14 cellular contexts compared by ENCODE assay signal in genomic region chr3:140022061-140022781, GRCh38.
DNase-seq lines count a peak whose midpoint lies in the region; ATAC-seq and TF ChIP-seq lines count a peak whose summit lies in the region.
"Had no signal": no experiment of that assay in that cellular context is flagged by ENCODE, and none has a peak within 500 bp of the region (broad histone marks: within the 10 kb centered on the region; RNA-seq: fewer than 3 reads in every experiment).

No MANE protein-coding gene starts in this region.

- no peaks in the 10 kb centered on the region for H3K27me3 Mint-ChIP-seq in osteocyte (ENCODE audit: unreplicated experiment)
- no peaks in the 10 kb centered on the region for H3K27me3 Mint-ChIP-seq in activated CD8-positive, alpha-beta memory T cell treated with anti-CD3 and anti-CD28 coated beads, Interleukin-2, amount 10 ng/mL, durations not matched to agents 7 days and 5 days

- H3K27ac Mint-ChIP-seq in osteocyte (ENCODE audit: unreplicated experiment): no peak overlapping the region
- no peak overlapping the region for H3K27ac Mint-ChIP-seq in activated CD8-positive, alpha-beta memory T cell treated with anti-CD3 and anti-CD28 coated beads, Interleukin-2, amount 10 ng/mL, durations not matched to agents 7 days and 5 days
- H3K27ac Mint-ChIP-seq: WTC11 had no signal

- CTCF ChIA-PET in activated CD8-positive, alpha-beta memory T cell treated with anti-CD3 and anti-CD28 coated beads, Interleukin-2, amount 10 ng/mL, durations not matched to agents 7 days and 5 days (lab: Charles Lee): no interaction called here

- TF ChIP-seq CTCF in VCaP (conservative IDR thresholded peaks at IDR 0.05) (no peak), psoas muscle (IDR thresholded peaks at IDR 0.05) (no peak), osteocyte (IDR thresholded peaks at IDR 0.05) (no peak)

- DNase-seq in G401 (ENCODE audit: low spot score) (peak; percentile 82), head of caudate nucleus (peak in 35 of 42 donors; percentile 21 to 72 (median 46)), psoas muscle (peak; percentile 20 to 66), osteocyte (ENCODE audit: extremely low spot score, unreplicated experiment) (no peak), ACHN (no peak)
- DNase-seq in activated naive CD4-positive, alpha-beta T cell treated with Interleukin-2 at 50 U/mL for 16 hours: no peak
- DNase-seq in activated CD8-positive, alpha-beta memory T cell treated with anti-CD3 and anti-CD28 coated beads, Interleukin-2, amount 10 ng/mL, durations not matched to agents 7 days and 5 days: no peak
- DNase-seq: NCI-H2227 treated with DMSO at 0.1 percent for 48 hours; stimulated activated CD4-positive, alpha-beta T cell treated with anti-CD3 and anti-CD28 coated beads, Interleukin-1b, Interleukin-23, amount 100 ng/mL, for 48 hours had no signal

- no peaks in the 10 kb centered on the region for H3K36me3 ChIP-seq in psoas muscle (ENCODE audit: insufficient read depth in 1 of 2, low read depth in 1 of 2)
- H3K36me3 ChIP-seq: cardiac muscle cell had no signal

- H3K4me3 Mint-ChIP-seq in osteocyte (ENCODE audit: unreplicated experiment): no peak overlapping the region
- no peak overlapping the region for H3K4me3 Mint-ChIP-seq in activated CD8-positive, alpha-beta memory T cell treated with anti-CD3 and anti-CD28 coated beads, Interleukin-2, amount 10 ng/mL, durations not matched to agents 7 days and 5 days
- H3K4me3 Mint-ChIP-seq: WTC11 had no signal

- peaks cover 17% of the 10 kb centered on the region for H3K4me1 Mint-ChIP-seq in osteocyte (ENCODE audit: unreplicated experiment)
- H3K4me1 Mint-ChIP-seq in activated CD8-positive, alpha-beta memory T cell treated with anti-CD3 and anti-CD28 coated beads, Interleukin-2, amount 10 ng/mL, durations not matched to agents 7 days and 5 days: no peaks in the 10 kb centered on the region
- H3K4me1 Mint-ChIP-seq: WTC11 had no signal

- peaks cover 9% of the 10 kb centered on the region for H3K4me1 ChIP-seq in psoas muscle

- H3K9me3 ChIP-seq in psoas muscle: no peaks in the 10 kb centered on the region

- no peaks in the 10 kb centered on the region for H3K9me3 Mint-ChIP-seq in osteocyte (ENCODE audit: unreplicated experiment)
- no peaks in the 10 kb centered on the region for H3K9me3 Mint-ChIP-seq in activated CD8-positive, alpha-beta memory T cell treated with anti-CD3 and anti-CD28 coated beads, Interleukin-2, amount 10 ng/mL, durations not matched to agents 7 days and 5 days (ENCODE audit: low read depth)
- H3K9me3 Mint-ChIP-seq: WTC11 had no signal

- H3K27ac ChIP-seq in VCaP (peak overlapping the region; percentile 23; the same call in 1 of the 2 replicates), psoas muscle (no peak overlapping the region)
- H3K27ac ChIP-seq: C4-2B, cardiac muscle cell had no signal

- 20 to 45% (median 41%) methylated on average over 5 of the region's 5 CpGs for whole genome bisulfite sequencing in psoas muscle, 3 donors

- peaks cover 4% of the 10 kb centered on the region for H3K36me3 Mint-ChIP-seq in osteocyte (ENCODE audit: unreplicated experiment)
- H3K36me3 Mint-ChIP-seq in activated CD8-positive, alpha-beta memory T cell treated with anti-CD3 and anti-CD28 coated beads, Interleukin-2, amount 10 ng/mL, durations not matched to agents 7 days and 5 days: no peaks in the 10 kb centered on the region
- H3K36me3 Mint-ChIP-seq: WTC11 had no signal

- peak; percentile 43 to 83 (median 70) for ATAC-seq in psoas muscle
- ATAC-seq in activated CD8-positive, alpha-beta memory T cell treated with anti-CD3 and anti-CD28 coated beads, Interleukin-2, amount 10 ng/mL, durations not matched to agents 7 days and 5 days: no peak
- ATAC-seq: Panc1, WTC11 had no signal

- no peaks in the 10 kb centered on the region for H3K27me3 ChIP-seq in psoas muscle (ENCODE audit: insufficient read depth in 3 of 3, low read length in 2 of 3)
- H3K27me3 ChIP-seq: cardiac muscle cell had no signal

- intact Hi-C loops in head of caudate nucleus (cut with DNase I) (no loop called here), psoas muscle (cut with DNase I) (no loop called here)

- in situ Hi-C loops in G401 (cut with HindIII; ENCODE audit: low sequenced_read_pairs) (no loop called here), ACHN (cut with HindIII; ENCODE audit: low pct_ligation_motif_present, low pct_unique_long_range_greater_than_20kb, low sequenced_read_pairs) (no loop called here)

- H3K4me3 ChIP-seq in psoas muscle: no peak overlapping the region
- H3K4me3 ChIP-seq: cardiac muscle cell had no signal

Comparison
In these comparisons a context has a peak if more than half of its experiments do, and no peak if none do; other contexts are left out.
1. DNase-seq: peak in G401 (single experiment), head of caudate nucleus (35 of 42) and psoas muscle (2 of 2); none in activated naive CD4-positive, alpha-beta T cell treated with Interleukin-2 at 50 U/mL for 16 hours (single experiment), osteocyte (single experiment), ACHN (single experiment) and activated CD8-positive, alpha-beta memory T cell treated with anti-CD3 and anti-CD28 coated beads, Interleukin-2, amount 10 ng/mL, durations not matched to agents 7 days and 5 days (single experiment).